12 cellular contexts compared by ENCODE assay signal in the genomic region with DNA sequence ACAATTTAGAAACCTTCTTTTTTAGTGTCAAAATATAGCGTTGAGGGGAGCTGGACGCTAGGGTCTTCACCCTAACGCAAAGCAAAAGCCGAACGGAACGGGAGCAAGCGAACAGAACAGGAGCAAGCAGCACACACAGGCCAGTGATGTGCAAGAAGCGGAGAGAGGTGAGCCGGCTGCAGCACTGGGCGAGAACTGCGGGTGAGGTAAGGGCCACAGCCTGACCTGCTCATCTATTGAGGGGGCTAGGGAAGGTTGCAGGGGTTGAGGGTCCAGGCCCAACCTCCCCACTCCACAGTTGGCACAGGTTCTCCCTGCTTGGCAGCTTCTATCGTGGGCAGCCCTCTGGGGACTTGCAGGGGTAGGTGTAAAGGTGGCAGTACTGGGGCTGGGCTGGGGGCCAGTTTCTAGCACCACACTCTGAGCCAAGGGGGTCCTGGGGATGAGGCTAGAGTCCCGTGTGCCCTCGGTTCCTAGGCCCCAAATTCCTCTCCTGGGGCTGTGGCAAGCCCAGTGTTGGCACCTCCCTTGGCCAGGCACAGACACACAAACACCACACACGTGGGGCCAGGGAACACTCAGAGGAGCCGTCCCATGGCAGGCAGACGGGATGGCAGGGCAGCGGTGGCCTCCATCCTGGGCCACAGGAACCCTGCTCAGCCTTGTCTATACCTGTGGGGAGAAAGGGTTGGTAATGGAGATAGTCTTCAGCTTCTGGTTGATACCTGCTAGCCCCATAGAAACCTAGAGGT. TPM values are rescaled to one million over a fixed set of nuclear protein-coding genes. Genes with fewer than 3 reads are reported as not detected.
DNase-seq lines count a peak whose midpoint lies in the region; ATAC-seq, FAIRE-seq and TF ChIP-seq lines count a peak whose summit lies in the region.
"Had no signal": no experiment of that assay in that cellular context is flagged by ENCODE, and none has a peak within 500 bp of the region (broad histone marks: within the 10 kb centered on the region; RNA-seq: fewer than 3 reads in every experiment).

No MANE protein-coding gene starts in this region.

- no peak overlapping the region for H3K4me3 ChIP-seq in kidney (ENCODE audit: low read length in 2 of 2)

- H3K9me3 ChIP-seq in kidney (ENCODE audit: control insufficient read depth in 1 of 2, low read length in 2 of 2) = no peaks in the 10 kb centered on the region
- H3K9me3 ChIP-seq: A549 had no signal

- CTCF ChIA-PET in activated CD8-positive, alpha-beta T cell treated with anti-CD3 and anti-CD28 coated beads for 36 hours (lab: Charles Lee) = interaction anchor here (1.2 to 2.8 kb wide), 6 partner anchors 10 to 224 kb away, joined by 4 to 19 read pairs (median 6); a partner anchor contains a TSS
- CTCF ChIA-PET in activated CD8-positive, alpha-beta T cell treated with anti-CD3 and anti-CD28 coated beads, Interleukin-2, amount 10 ng/mL, durations not matched to agents 7 days and 5 days (lab: Charles Lee) = interaction anchor here (0.7 to 5.9 kb wide), 7 partner anchors 9 to 75 kb away, joined by 3 to 25 read pairs (median 4); a partner anchor contains a TSS

- ATAC-seq in activated CD8-positive, alpha-beta T cell treated with anti-CD3 and anti-CD28 coated beads for 36 hours = no peak
- ATAC-seq in activated CD8-positive, alpha-beta T cell treated with anti-CD3 and anti-CD28 coated beads, Interleukin-2, amount 10 ng/mL, durations not matched to agents 7 days and 5 days = no peak
- no peak for ATAC-seq in stimulated activated effector memory CD8-positive, alpha-beta T cell treated with anti-CD3 and anti-CD28 coated beads, Interleukin-12 subunit alpha, Interleukin-12 subunit beta, amount 100 ng/mL, for 72 hours

- peak overlapping the region in 1 of 2 donors; percentile 71 for H3K9ac ChIP-seq in kidney (ENCODE audit: low read length in 2 of 2)

- no peak for DNase-seq in activated CD8-positive, alpha-beta T cell treated with anti-CD3 and anti-CD28 coated beads for 36 hours
- DNase-seq in activated CD8-positive, alpha-beta T cell treated with anti-CD3 and anti-CD28 coated beads, Interleukin-2, amount 10 ng/mL, durations not matched to agents 7 days and 5 days = no peak
- DNase-seq in activated naive CD8-positive, alpha-beta T cell treated with anti-CD3 and anti-CD28 coated beads for 36 hours = no peak
- DNase-seq in kidney (peak; percentile 72), NCI-H2081 treated with DMSO at 0.1 percent for 48 hours (lab: John Stamatoyannopoulos, UW) (no peak), NK-92 (lab: John Stamatoyannopoulos, UW; ENCODE audit: unreplicated experiment) (no peak)
- DNase-seq in stimulated activated effector memory CD8-positive, alpha-beta T cell treated with anti-CD3 and anti-CD28 coated beads, Interleukin-12 subunit alpha, Interleukin-12 subunit beta, amount 100 ng/mL, for 72 hours (ENCODE audit: low spot score in 2 of 2) = no peak
- no peak for DNase-seq in stimulated activated CD4-positive, alpha-beta T cell treated with anti-CD3 and anti-CD28 coated beads, Interleukin-12 subunit alpha, Interleukin-12 subunit beta, amount 100 ng/mL, for 4 hours
- DNase-seq: activated CD4-positive, alpha-beta T cell treated with anti-CD3 and anti-CD28 coated beads, Interleukin-2, amount 50 U/mL, for 48 hours; DMS 273 treated with DMSO at 0.1 percent for 48 hours; NCI-H2081 had no signal

- peaks cover 57% of the 10 kb centered on the region for H3K36me3 Mint-ChIP-seq in activated CD8-positive, alpha-beta T cell treated with anti-CD3 and anti-CD28 coated beads for 36 hours (ENCODE audit: low read depth)
- H3K36me3 Mint-ChIP-seq in activated CD8-positive, alpha-beta T cell treated with anti-CD3 and anti-CD28 coated beads, Interleukin-2, amount 10 ng/mL, durations not matched to agents 7 days and 5 days (ENCODE audit: low read depth) = peaks cover 51% of the 10 kb centered on the region
- H3K36me3 Mint-ChIP-seq in activated naive CD8-positive, alpha-beta T cell treated with anti-CD3 and anti-CD28 coated beads for 36 hours = peaks cover 25% of the 10 kb centered on the region
- peaks cover 70% of the 10 kb centered on the region for H3K36me3 Mint-ChIP-seq in stimulated activated effector memory CD8-positive, alpha-beta T cell treated with anti-CD3 and anti-CD28 coated beads, Interleukin-12 subunit alpha, Interleukin-12 subunit beta, amount 100 ng/mL, for 72 hours

- peak overlapping the region; percentile 88 for H3K4me3 Mint-ChIP-seq in activated CD8-positive, alpha-beta T cell treated with anti-CD3 and anti-CD28 coated beads for 36 hours
- no peak overlapping the region for H3K4me3 Mint-ChIP-seq in activated CD8-positive, alpha-beta T cell treated with anti-CD3 and anti-CD28 coated beads, Interleukin-2, amount 10 ng/mL, durations not matched to agents 7 days and 5 days
- H3K4me3 Mint-ChIP-seq in activated naive CD8-positive, alpha-beta T cell treated with anti-CD3 and anti-CD28 coated beads for 36 hours = no peak overlapping the region
- no peak overlapping the region for H3K4me3 Mint-ChIP-seq in stimulated activated effector memory CD8-positive, alpha-beta T cell treated with anti-CD3 and anti-CD28 coated beads, Interleukin-12 subunit alpha, Interleukin-12 subunit beta, amount 100 ng/mL, for 72 hours

- TF ChIP-seq CTCF in activated CD8-positive, alpha-beta T cell treated with anti-CD3 and anti-CD28 coated beads for 36 hours (IDR thresholded peaks at IDR 0.05) = no peak
- TF ChIP-seq CTCF in kidney (IDR thresholded peaks at IDR 0.05; ENCODE audit: borderline replicate concordance, extremely low read depth, insufficient read depth) = no peak

- H3K4me1 ChIP-seq in kidney (ENCODE audit: control insufficient read depth in 1 of 2, insufficient read depth in 1 of 2, low read depth in 1 of 2, low read length in 2 of 2) = peaks cover 6 to 16% of the 10 kb centered on the region in 2 donors

- no peaks in the 10 kb centered on the region for H3K27me3 Mint-ChIP-seq in activated CD8-positive, alpha-beta T cell treated with anti-CD3 and anti-CD28 coated beads for 36 hours
- H3K27me3 Mint-ChIP-seq in activated CD8-positive, alpha-beta T cell treated with anti-CD3 and anti-CD28 coated beads, Interleukin-2, amount 10 ng/mL, durations not matched to agents 7 days and 5 days (ENCODE audit: low read depth) = no peaks in the 10 kb centered on the region
- H3K27me3 Mint-ChIP-seq in activated naive CD8-positive, alpha-beta T cell treated with anti-CD3 and anti-CD28 coated beads for 36 hours = no peaks in the 10 kb centered on the region

- peaks cover 33 to 55% of the 10 kb centered on the region in 2 donors for H3K36me3 ChIP-seq in kidney (ENCODE audit: control insufficient read depth in 1 of 2, insufficient read depth in 2 of 2, low read length in 2 of 2)

- H3K4me1 Mint-ChIP-seq in activated CD8-positive, alpha-beta T cell treated with anti-CD3 and anti-CD28 coated beads for 36 hours (ENCODE audit: low read depth) = peaks cover 25% of the 10 kb centered on the region
- peaks cover 25% of the 10 kb centered on the region for H3K4me1 Mint-ChIP-seq in activated CD8-positive, alpha-beta T cell treated with anti-CD3 and anti-CD28 coated beads, Interleukin-2, amount 10 ng/mL, durations not matched to agents 7 days and 5 days (ENCODE audit: low read depth)
- peaks cover 21% of the 10 kb centered on the region for H3K4me1 Mint-ChIP-seq in activated naive CD8-positive, alpha-beta T cell treated with anti-CD3 and anti-CD28 coated beads for 36 hours
- peaks cover 40% of the 10 kb centered on the region for H3K4me1 Mint-ChIP-seq in stimulated activated effector memory CD8-positive, alpha-beta T cell treated with anti-CD3 and anti-CD28 coated beads, Interleukin-12 subunit alpha, Interleukin-12 subunit beta, amount 100 ng/mL, for 72 hours

- intact Hi-C loops in activated CD8-positive, alpha-beta T cell treated with anti-CD3 and anti-CD28 coated beads for 36 hours (cut with micrococcal nuclease) = no loop called here
- intact Hi-C loops in kidney (cut with DNase I) = no loop called here

- H3K9me3 Mint-ChIP-seq in activated CD8-positive, alpha-beta T cell treated with anti-CD3 and anti-CD28 coated beads for 36 hours = no peaks in the 10 kb centered on the region
- no peaks in the 10 kb centered on the region for H3K9me3 Mint-ChIP-seq in activated CD8-positive, alpha-beta T cell treated with anti-CD3 and anti-CD28 coated beads, Interleukin-2, amount 10 ng/mL, durations not matched to agents 7 days and 5 days (ENCODE audit: insufficient read depth)
- H3K9me3 Mint-ChIP-seq in activated naive CD8-positive, alpha-beta T cell treated with anti-CD3 and anti-CD28 coated beads for 36 hours = no peaks in the 10 kb centered on the region
- H3K9me3 Mint-ChIP-seq in stimulated activated effector memory CD8-positive, alpha-beta T cell treated with anti-CD3 and anti-CD28 coated beads, Interleukin-12 subunit alpha, Interleukin-12 subunit beta, amount 100 ng/mL, for 72 hours = no peaks in the 10 kb centered on the region

- POLR2A ChIA-PET in activated CD8-positive, alpha-beta T cell treated with anti-CD3 and anti-CD28 coated beads for 36 hours (lab: Charles Lee) = interaction anchor here (0.6 to 4.6 kb wide), 15 partner anchors 9 to 576 kb away, joined by 3 to 60 read pairs (median 5); a partner anchor contains a TSS
- POLR2A ChIA-PET in activated CD8-positive, alpha-beta T cell treated with anti-CD3 and anti-CD28 coated beads, Interleukin-2, amount 10 ng/mL, durations not matched to agents 7 days and 5 days (lab: Charles Lee) = interaction anchor here (0.8 to 2.5 kb wide), 5 partner anchors 8 to 59 kb away, joined by 3 to 9 read pairs (median 4); a partner anchor contains a TSS

- peak overlapping the region; percentile 11 for H3K27ac Mint-ChIP-seq in activated CD8-positive, alpha-beta T cell treated with anti-CD3 and anti-CD28 coated beads for 36 hours
- H3K27ac Mint-ChIP-seq in activated CD8-positive, alpha-beta T cell treated with anti-CD3 and anti-CD28 coated beads, Interleukin-2, amount 10 ng/mL, durations not matched to agents 7 days and 5 days = no peak overlapping the region
- peak overlapping the region; percentile 19 for H3K27ac Mint-ChIP-seq in activated naive CD8-positive, alpha-beta T cell treated with anti-CD3 and anti-CD28 coated beads for 36 hours
- H3K27ac Mint-ChIP-seq in stimulated activated effector memory CD8-positive, alpha-beta T cell treated with anti-CD3 and anti-CD28 coated beads, Interleukin-12 subunit alpha, Interleukin-12 subunit beta, amount 100 ng/mL, for 72 hours = peak overlapping the region; percentile 60

- no peak overlapping the region for H3K27ac ChIP-seq in kidney (ENCODE audit: low read depth in 2 of 2, low read length in 2 of 2)

- no peak for FAIRE-seq in kidney (lab: Jason Lieb, UNC)
- FAIRE-seq: A549 had no signal

RNA-seq across cellular contexts. Expression of a gene that starts 1.2 kb away (rescaled TPM):
- 10 to 100 TPM; 32.3 to 35.7 TPM for total RNA-seq in activated CD8-positive, alpha-beta T cell treated with anti-CD3 and anti-CD28 coated beads for 36 hours
- 10 to 100 TPM; 11.6 to 11.9 TPM for total RNA-seq in activated CD8-positive, alpha-beta T cell treated with anti-CD3 and anti-CD28 coated beads, Interleukin-2, amount 10 ng/mL, durations not matched to agents 7 days and 5 days
- total RNA-seq in activated naive CD8-positive, alpha-beta T cell treated with anti-CD3 and anti-CD28 coated beads for 36 hours = 10 to 100 TPM; 20.4 to 21.3 TPM
- total RNA-seq in kidney = 17.8 TPM
- 53.6 TPM for polyA plus RNA-seq in kidney (ENCODE audit: insufficient read depth, low read depth, low replicate concordance)

RNA-seq across cellular contexts. Expression of a gene that starts 9.5 kb away (rescaled TPM):
- 10 to 100 TPM; 54.8 to 58.7 TPM for total RNA-seq in activated CD8-positive, alpha-beta T cell treated with anti-CD3 and anti-CD28 coated beads for 36 hours
- 10 to 100 TPM; 51.7 to 53.8 TPM for total RNA-seq in activated CD8-positive, alpha-beta T cell treated with anti-CD3 and anti-CD28 coated beads, Interleukin-2, amount 10 ng/mL, durations not matched to agents 7 days and 5 days
- total RNA-seq in activated naive CD8-positive, alpha-beta T cell treated with anti-CD3 and anti-CD28 coated beads for 36 hours = 10 to 100 TPM; 47.1 to 55.0 TPM
- 41.5 TPM for total RNA-seq in kidney
- polyA plus RNA-seq in kidney (ENCODE audit: insufficient read depth, low read depth, low replicate concordance) = 24.0 TPM

RNA-seq across cellular contexts. Expression of a gene that starts 9.6 kb away (rescaled TPM):
- 100 to 1,000 TPM; 216 to 217 TPM for total RNA-seq in activated CD8-positive, alpha-beta T cell treated with anti-CD3 and anti-CD28 coated beads for 36 hours
- 100 to 1,000 TPM; 106 to 114 TPM for total RNA-seq in activated CD8-positive, alpha-beta T cell treated with anti-CD3 and anti-CD28 coated beads, Interleukin-2, amount 10 ng/mL, durations not matched to agents 7 days and 5 days
- total RNA-seq in activated naive CD8-positive, alpha-beta T cell treated with anti-CD3 and anti-CD28 coated beads for 36 hours = 100 to 1,000 TPM; 102 to 114 TPM
- total RNA-seq in kidney = 48.9 TPM
- polyA plus RNA-seq in kidney (ENCODE audit: insufficient read depth, low read depth, low replicate concordance) = 26.6 TPM

RNA-seq across cellular contexts. Expression of a gene that starts 13.4 kb away (rescaled TPM):
- total RNA-seq in activated CD8-positive, alpha-beta T cell treated with anti-CD3 and anti-CD28 coated beads for 36 hours = 10 to 100 TPM; 31.3 to 33.3 TPM
- 10 to 100 TPM; 57.0 to 59.5 TPM for total RNA-seq in activated CD8-positive, alpha-beta T cell treated with anti-CD3 and anti-CD28 coated beads, Interleukin-2, amount 10 ng/mL, durations not matched to agents 7 days and 5 days
- total RNA-seq in activated naive CD8-positive, alpha-beta T cell treated with anti-CD3 and anti-CD28 coated beads for 36 hours = 10 to 100 TPM; 22.8 to 27.2 TPM
- total RNA-seq in kidney = 44.8 TPM
- polyA plus RNA-seq in kidney (ENCODE audit: insufficient read depth, low read depth, low replicate concordance) = 72.6 TPM

RNA-seq across cellular contexts. Expression of a gene that starts 25.3 kb away (rescaled TPM):
- total RNA-seq in activated CD8-positive, alpha-beta T cell treated with anti-CD3 and anti-CD28 coated beads for 36 hours = 1 to 10 TPM; 1.2 to 2.8 TPM
- 1 to 10 TPM; 3.4 to 4.0 TPM for total RNA-seq in activated CD8-positive, alpha-beta T cell treated with anti-CD3 and anti-CD28 coated beads, Interleukin-2, amount 10 ng/mL, durations not matched to agents 7 days and 5 days
- total RNA-seq in activated naive CD8-positive, alpha-beta T cell treated with anti-CD3 and anti-CD28 coated beads for 36 hours = 1 to 10 TPM; 1.6 to 3.0 TPM
- 20.6 TPM for total RNA-seq in kidney
- 19.7 TPM for polyA plus RNA-seq in kidney (ENCODE audit: insufficient read depth, low read depth, low replicate concordance)
